In genomic region chr2:111533541-111534289, GRCh38 we compare ENCODE assay signal across 8 cellular contexts.
DNase-seq lines count a peak whose midpoint lies in the region; ATAC-seq and TF ChIP-seq lines count a peak whose summit lies in the region.
"Not testable (repeated sequence)": the region's sequence is repeated elsewhere in the genome, so short reads cannot be mapped to it uniquely, and the experiment has no call there.

No MANE protein-coding gene starts in this region.

- ATAC-seq in HG02588 (IDR thresholded peaks at IDR 0.05; ENCODE audit: unreplicated experiment) = peak; percentile 30
- peak; percentile 39 to 75 (median 68) for ATAC-seq in T-cell (replicated peaks in 1 of 4)
- ATAC-seq in stimulated activated naive B cell treated with anti-CD40 and anti-IgM and Interleukin-4, amounts not matched to agents 10 μg/mL and 1 μg/mL and 100 μg/mL, for 72 hours (replicated peaks) = peak; percentile 70 to 71

- peak overlapping the region in 1 of 3 donors; percentile 4 for H3K4me3 Mint-ChIP-seq in T-cell
- H3K4me3 Mint-ChIP-seq in activated T-helper 2 cell treated with anti-CD3 and anti-CD28 coated beads, Interferon-gamma antibody, Interleukin-2, Interleukin-4, amounts not matched to agents 10 μg/mL and 5 μg/mL and 100 μg/mL, durations not matched to agents 14 hours and 24 hours and 36 hours (ENCODE audit: low read depth) = peak overlapping the region; percentile 46
- not testable (repeated sequence) for H3K4me3 Mint-ChIP-seq in chondrocyte (ENCODE audit: unreplicated experiment); mesothelial cell of epicardium; stimulated activated naive B cell treated with anti-CD40 and anti-IgM and Interleukin-4, amounts not matched to agents 10 μg/mL and 1 μg/mL and 100 μg/mL, for 72 hours

- peaks cover 0 to 22% (median 22%) of the 10 kb centered on the region in 3 donors for H3K4me1 Mint-ChIP-seq in T-cell
- peaks cover 26% of the 10 kb centered on the region for H3K4me1 Mint-ChIP-seq in activated T-helper 2 cell treated with anti-CD3 and anti-CD28 coated beads, Interferon-gamma antibody, Interleukin-2, Interleukin-4, amounts not matched to agents 10 μg/mL and 5 μg/mL and 100 μg/mL, durations not matched to agents 14 hours and 24 hours and 36 hours (ENCODE audit: low read depth)
- H3K4me1 Mint-ChIP-seq in chondrocyte (ENCODE audit: low read depth) = peaks cover 26% of the 10 kb centered on the region
- peaks cover 31% of the 10 kb centered on the region for H3K4me1 Mint-ChIP-seq in mesothelial cell of epicardium
- peaks cover 4 to 13% of the 10 kb centered on the region in 2 donors for H3K4me1 Mint-ChIP-seq in stimulated activated naive B cell treated with anti-CD40 and anti-IgM and Interleukin-4, amounts not matched to agents 10 μg/mL and 1 μg/mL and 100 μg/mL, for 72 hours

- intact Hi-C loops in activated T-helper 2 cell treated with anti-CD3 and anti-CD28 coated beads, Interferon-gamma antibody, Interleukin-2, Interleukin-4, amounts not matched to agents 10 μg/mL and 5 μg/mL and 100 μg/mL, durations not matched to agents 14 hours and 24 hours and 36 hours (cut with micrococcal nuclease) = not testable (repeated sequence)

- DNase-seq in BJ (ENCODE audit: low read depth) = peak; percentile 14
- DNase-seq in T-cell; activated T-helper 2 cell treated with anti-CD3 and anti-CD28 coated beads, Interferon-gamma antibody, Interleukin-2, Interleukin-4, amounts not matched to agents 10 μg/mL and 5 μg/mL and 100 μg/mL, durations not matched to agents 14 hours and 24 hours and 36 hours (ENCODE audit: low spot score); chondrocyte (ENCODE audit: low spot score); mesothelial cell of epicardium (ENCODE audit: low spot score in 2 of 2, unreplicated experiment in 2 of 2); stimulated activated naive B cell treated with anti-CD40 and anti-IgM and Interleukin-4, amounts not matched to agents 10 μg/mL and 1 μg/mL and 100 μg/mL, for 72 hours: not testable (repeated sequence)
- peak; percentile 58 for DNase-seq in fibroblast of villous mesenchyme (ENCODE audit: low read depth)

- CTCF ChIA-PET in BJ (lab: Yijun Ruan, JAX); T-cell (lab: Charles Lee): not testable (repeated sequence)

- not testable (repeated sequence) for H3K27me3 ChIP-seq in BJ (ENCODE audit: control insufficient read depth, insufficient read depth, low read length)

- H3K4me3 ChIP-seq in BJ (ENCODE audit: low read depth, low read length); fibroblast of villous mesenchyme (ENCODE audit: low read depth, low read length): not testable (repeated sequence)

- not testable (repeated sequence) for H3K36me3 Mint-ChIP-seq in T-cell; activated T-helper 2 cell treated with anti-CD3 and anti-CD28 coated beads, Interferon-gamma antibody, Interleukin-2, Interleukin-4, amounts not matched to agents 10 μg/mL and 5 μg/mL and 100 μg/mL, durations not matched to agents 14 hours and 24 hours and 36 hours (ENCODE audit: low read depth); chondrocyte (ENCODE audit: low read depth); mesothelial cell of epicardium; stimulated activated naive B cell treated with anti-CD40 and anti-IgM and Interleukin-4, amounts not matched to agents 10 μg/mL and 1 μg/mL and 100 μg/mL, for 72 hours

- not testable (repeated sequence) for H3K9me3 Mint-ChIP-seq in T-cell; activated T-helper 2 cell treated with anti-CD3 and anti-CD28 coated beads, Interferon-gamma antibody, Interleukin-2, Interleukin-4, amounts not matched to agents 10 μg/mL and 5 μg/mL and 100 μg/mL, durations not matched to agents 14 hours and 24 hours and 36 hours; chondrocyte (ENCODE audit: low read depth); mesothelial cell of epicardium; stimulated activated naive B cell treated with anti-CD40 and anti-IgM and Interleukin-4, amounts not matched to agents 10 μg/mL and 1 μg/mL and 100 μg/mL, for 72 hours

- TF ChIP-seq CTCF in BJ (IDR thresholded peaks at IDR 0.05; ENCODE audit: insufficient read depth, low read depth, low read length); chondrocyte (IDR thresholded peaks at IDR 0.05); fibroblast of villous mesenchyme (IDR thresholded peaks at IDR 0.05; ENCODE audit: insufficient read depth, low read depth, low read length); mesothelial cell of epicardium (IDR thresholded peaks at IDR 0.05; ENCODE audit: unreplicated experiment): not testable (repeated sequence)

- POLR2A ChIA-PET in BJ (lab: Charles Lee); T-cell (lab: Charles Lee): not testable (repeated sequence)

- H3K27me3 Mint-ChIP-seq in T-cell; activated T-helper 2 cell treated with anti-CD3 and anti-CD28 coated beads, Interferon-gamma antibody, Interleukin-2, Interleukin-4, amounts not matched to agents 10 μg/mL and 5 μg/mL and 100 μg/mL, durations not matched to agents 14 hours and 24 hours and 36 hours (ENCODE audit: low read depth); chondrocyte (ENCODE audit: low read depth); mesothelial cell of epicardium (ENCODE audit: low read depth): not testable (repeated sequence)
- peaks cover 15 to 17% of the 10 kb centered on the region in 2 donors for H3K27me3 Mint-ChIP-seq in stimulated activated naive B cell treated with anti-CD40 and anti-IgM and Interleukin-4, amounts not matched to agents 10 μg/mL and 1 μg/mL and 100 μg/mL, for 72 hours

- peak overlapping the region in 1 of 2 donors; percentile 57 for H3K27ac Mint-ChIP-seq in T-cell
- H3K27ac Mint-ChIP-seq in activated T-helper 2 cell treated with anti-CD3 and anti-CD28 coated beads, Interferon-gamma antibody, Interleukin-2, Interleukin-4, amounts not matched to agents 10 μg/mL and 5 μg/mL and 100 μg/mL, durations not matched to agents 14 hours and 24 hours and 36 hours = peak overlapping the region; percentile 84
- peak overlapping the region; percentile 64 for H3K27ac Mint-ChIP-seq in chondrocyte (ENCODE audit: unreplicated experiment)
- H3K27ac Mint-ChIP-seq in mesothelial cell of epicardium = peak overlapping the region; percentile 87
- H3K27ac Mint-ChIP-seq in stimulated activated naive B cell treated with anti-CD40 and anti-IgM and Interleukin-4, amounts not matched to agents 10 μg/mL and 1 μg/mL and 100 μg/mL, for 72 hours = not testable (repeated sequence)

- not testable (repeated sequence) for H3K36me3 ChIP-seq in BJ (ENCODE audit: control insufficient read depth, insufficient read depth, low read length)
